9 cellular contexts compared by ENCODE assay signal in genomic region chr20:3752386-3752759, GRCh38. TPM values are rescaled to one million over a fixed set of nuclear protein-coding genes. Genes with fewer than 3 reads are reported as not detected.
DNase-seq lines count a peak whose midpoint lies in the region; ATAC-seq and TF ChIP-seq lines count a peak whose summit lies in the region.
"Had no signal": no experiment of that assay in that cellular context is flagged by ENCODE, and none has a peak within 500 bp of the region (broad histone marks: within the 10 kb centered on the region; RNA-seq: fewer than 3 reads in every experiment).

No MANE protein-coding gene starts in this region.

- H3K9me3 Mint-ChIP-seq in activated T-helper 2 cell treated with anti-CD3 and anti-CD28 coated beads, Interferon-gamma antibody, Interleukin-2, Interleukin-4, amounts not matched to agents 10 μg/mL and 5 μg/mL and 100 μg/mL, durations not matched to agents 14 hours and 24 hours and 36 hours = no peaks in the 10 kb centered on the region

- H3K36me3 ChIP-seq in H7 (replicated peaks; ENCODE audit: control insufficient read depth, insufficient read depth, low read length) (peaks cover 1% of the 10 kb centered on the region), hepatocyte (replicated peaks; ENCODE audit: insufficient read depth, low read depth) (no peaks in the 10 kb centered on the region)

- H3K27me3 ChIP-seq in H7 (ENCODE audit: control insufficient read depth, insufficient read depth, low read length) = peaks cover 49% of the 10 kb centered on the region
- H3K27me3 ChIP-seq in hepatocyte = peaks cover 43% of the 10 kb centered on the region

- DNase-seq in H7 (no peak), hepatocyte (ENCODE audit: low spot score) (no peak), sciatic nerve (ENCODE audit: low spot score) (no peak), NCI-H1048 (lab: John Stamatoyannopoulos, UW) (no peak), NK-92 (lab: John Stamatoyannopoulos, UW; ENCODE audit: unreplicated experiment) (no peak), Ammon's horn (ENCODE audit: low spot score) (no peak)
- DNase-seq in activated T-helper 2 cell treated with anti-CD3 and anti-CD28 coated beads, Interferon-gamma antibody, Interleukin-2, Interleukin-4, amounts not matched to agents 10 μg/mL and 5 μg/mL and 100 μg/mL, durations not matched to agents 14 hours and 24 hours and 36 hours (ENCODE audit: low spot score) = no peak

- no peak overlapping the region for H2AFZ ChIP-seq in hepatocyte

- H3K4me3 ChIP-seq in H7 (ENCODE audit: insufficient read depth, low read depth, low read length) = peak overlapping the region; percentile 51
- no peak overlapping the region for H3K4me3 ChIP-seq in hepatocyte

- peak overlapping the region; percentile 51 for H3K4me3 Mint-ChIP-seq in activated T-helper 2 cell treated with anti-CD3 and anti-CD28 coated beads, Interferon-gamma antibody, Interleukin-2, Interleukin-4, amounts not matched to agents 10 μg/mL and 5 μg/mL and 100 μg/mL, durations not matched to agents 14 hours and 24 hours and 36 hours (ENCODE audit: low read depth)

- peak overlapping the region; percentile 90 for H3K4me2 ChIP-seq in hepatocyte

- H3K27me3 Mint-ChIP-seq in activated T-helper 2 cell treated with anti-CD3 and anti-CD28 coated beads, Interferon-gamma antibody, Interleukin-2, Interleukin-4, amounts not matched to agents 10 μg/mL and 5 μg/mL and 100 μg/mL, durations not matched to agents 14 hours and 24 hours and 36 hours (ENCODE audit: low read depth) = no peaks in the 10 kb centered on the region

- peak; percentile 2 for ATAC-seq in sciatic nerve
- no peak for ATAC-seq in GM19395 (IDR thresholded peaks at IDR 0.05; ENCODE audit: unreplicated experiment)

- H3K27ac ChIP-seq in hepatocyte = no peak overlapping the region

- TF ChIP-seq CTCF in hepatocyte (IDR thresholded peaks at IDR 0.05; ENCODE audit: poor library complexity) = no peak

- peaks cover 12% of the 10 kb centered on the region for H3K4me1 ChIP-seq in hepatocyte (ENCODE audit: insufficient read depth)

- 34% methylated on average over 13 of the region's 13 CpGs for WGBS in hepatocyte (ENCODE audit: low lambda C conversion rate, missing lambda C conversion rate)

- H3K79me2 ChIP-seq in hepatocyte = no peaks in the 10 kb centered on the region

- H4K20me1 ChIP-seq in hepatocyte (ENCODE audit: insufficient read depth, poor library complexity, severe bottlenecking) = no peaks in the 10 kb centered on the region

- H3K9me3 ChIP-seq in hepatocyte (ENCODE audit: low read depth) = no peaks in the 10 kb centered on the region

- peaks cover 6% of the 10 kb centered on the region for H3K4me1 Mint-ChIP-seq in activated T-helper 2 cell treated with anti-CD3 and anti-CD28 coated beads, Interferon-gamma antibody, Interleukin-2, Interleukin-4, amounts not matched to agents 10 μg/mL and 5 μg/mL and 100 μg/mL, durations not matched to agents 14 hours and 24 hours and 36 hours (ENCODE audit: low read depth)

- H3K27ac Mint-ChIP-seq in activated T-helper 2 cell treated with anti-CD3 and anti-CD28 coated beads, Interferon-gamma antibody, Interleukin-2, Interleukin-4, amounts not matched to agents 10 μg/mL and 5 μg/mL and 100 μg/mL, durations not matched to agents 14 hours and 24 hours and 36 hours = peak overlapping the region; percentile 33

- peaks cover 8% of the 10 kb centered on the region for H3K36me3 Mint-ChIP-seq in activated T-helper 2 cell treated with anti-CD3 and anti-CD28 coated beads, Interferon-gamma antibody, Interleukin-2, Interleukin-4, amounts not matched to agents 10 μg/mL and 5 μg/mL and 100 μg/mL, durations not matched to agents 14 hours and 24 hours and 36 hours (ENCODE audit: low read depth)

- intact Hi-C loops in activated T-helper 2 cell treated with anti-CD3 and anti-CD28 coated beads, Interferon-gamma antibody, Interleukin-2, Interleukin-4, amounts not matched to agents 10 μg/mL and 5 μg/mL and 100 μg/mL, durations not matched to agents 14 hours and 24 hours and 36 hours (cut with micrococcal nuclease) = loop anchor here (2.0 kb wide), 1 partner anchor 14 kb away; the partner anchor contains the start of gene ADISSP
- intact Hi-C loops in sciatic nerve (cut with DNase I) = no loop called here

- no peaks in the 10 kb centered on the region for H3K9me2 ChIP-seq in hepatocyte (replicated peaks; ENCODE audit: insufficient read depth)

RNA-seq across cellular contexts. Expression of gene ADISSP, which starts 15.2 kb away (rescaled TPM):
- 90.8 and 107 TPM in 2 replicates for total RNA-seq in H7 (2014; rRNA removed; shearing (Covaris generic))
- 55.8 and 56.3 TPM in 2 replicates for total RNA-seq in activated T-helper 2 cell treated with anti-CD3 and anti-CD28 coated beads, Interferon-gamma antibody, Interleukin-2, Interleukin-4, amounts not matched to agents 10 μg/mL and 5 μg/mL and 100 μg/mL, durations not matched to agents 14 hours and 24 hours and 36 hours
- total RNA-seq in hepatocyte (9.6 and 11.7 TPM in 2 replicates), sciatic nerve (25.7 TPM)
- 31.7 and 36.0 TPM in 2 replicates for polyA plus RNA-seq in hepatocyte

RNA-seq across cellular contexts. Expression of gene HSPA12B, which starts 19.9 kb away (rescaled TPM):
- total RNA-seq in H7 (2014; rRNA removed; shearing (Covaris generic)) = 0.97 and 2.4 TPM in 2 replicates
- 0.05 TPM in 1 of 2 replicates, not detected in the other for total RNA-seq in activated T-helper 2 cell treated with anti-CD3 and anti-CD28 coated beads, Interferon-gamma antibody, Interleukin-2, Interleukin-4, amounts not matched to agents 10 μg/mL and 5 μg/mL and 100 μg/mL, durations not matched to agents 14 hours and 24 hours and 36 hours
- total RNA-seq in hepatocyte = 3.4 and 3.7 TPM in 2 replicates
- polyA plus RNA-seq in hepatocyte = 2.5 and 2.9 TPM in 2 replicates
- 20.4 TPM for total RNA-seq in sciatic nerve

RNA-seq across cellular contexts. Expression of gene SPEF1, which starts 28.9 kb away (rescaled TPM):
- total RNA-seq in H7 (2014; rRNA removed; shearing (Covaris generic)) = 0.11 and 0.94 TPM in 2 replicates
- total RNA-seq in activated T-helper 2 cell treated with anti-CD3 and anti-CD28 coated beads, Interferon-gamma antibody, Interleukin-2, Interleukin-4, amounts not matched to agents 10 μg/mL and 5 μg/mL and 100 μg/mL, durations not matched to agents 14 hours and 24 hours and 36 hours = not detected in 2 replicates
- total RNA-seq in hepatocyte (0.63 TPM in 1 of 2 replicates, not detected in the other), sciatic nerve (not detected)
- 0.51 TPM in 1 of 2 replicates, not detected in the other for polyA plus RNA-seq in hepatocyte
- total RNA-seq: kidney epithelial cell had no signal

RNA-seq across cellular contexts. Expression of gene CENPB, which starts 34.2 kb away (rescaled TPM):
- total RNA-seq in H7 (2014; rRNA removed; shearing (Covaris generic)) = 57.7 and 74.5 TPM in 2 replicates
- total RNA-seq in activated T-helper 2 cell treated with anti-CD3 and anti-CD28 coated beads, Interferon-gamma antibody, Interleukin-2, Interleukin-4, amounts not matched to agents 10 μg/mL and 5 μg/mL and 100 μg/mL, durations not matched to agents 14 hours and 24 hours and 36 hours = 66.1 and 68.9 TPM in 2 replicates
- 40.9 and 46.7 TPM in 2 replicates for total RNA-seq in hepatocyte
- polyA plus RNA-seq in hepatocyte = 17.6 and 21.2 TPM in 2 replicates
- 71.0 TPM for total RNA-seq in sciatic nerve

RNA-seq across cellular contexts. Expression of gene SIGLEC1, which starts 40.0 kb away (rescaled TPM):
- not detected in 2 replicates for total RNA-seq in H7 (2014; rRNA removed; shearing (Covaris generic))
- not detected in 2 replicates for total RNA-seq in activated T-helper 2 cell treated with anti-CD3 and anti-CD28 coated beads, Interferon-gamma antibody, Interleukin-2, Interleukin-4, amounts not matched to agents 10 μg/mL and 5 μg/mL and 100 μg/mL, durations not matched to agents 14 hours and 24 hours and 36 hours
- total RNA-seq in hepatocyte = 0.16 and 0.23 TPM in 2 replicates
- polyA plus RNA-seq in hepatocyte = 0.11 and 0.62 TPM in 2 replicates
- 19.2 TPM for total RNA-seq in sciatic nerve
- total RNA-seq: kidney epithelial cell had no signal
